In genomic region chr14:20662968-20663731, GRCh38 we compare ENCODE assay signal across 1 cellular context.
TF ChIP-seq lines count a peak whose summit lies in the region.

No MANE protein-coding gene starts in this region.

TF ChIP-seq in HCT116, 20 proteins besides CTCF, POLR2A, EP300 and RAD21 (continued from another document):
- peak; percentile 51 for TF ChIP-seq YY1 (IDR thresholded peaks at IDR 0.05; ENCODE audit: extremely low read depth, insufficient replicate concordance, low read depth, low read length)
- no peak for TF ChIP-seq FOSL1 (IDR thresholded peaks at IDR 0.05; ENCODE audit: low read depth)
- TF ChIP-seq EZH2phosphoT487 (IDR thresholded peaks at IDR 0.05; ENCODE audit: borderline replicate concordance), result no peak
- TF ChIP-seq JUND (IDR thresholded peaks at IDR 0.05), result no peak
- TF ChIP-seq ATF3 (IDR thresholded peaks at IDR 0.05), result peak; percentile 95
- TF ChIP-seq POLR2AphosphoS5 (IDR thresholded peaks at IDR 0.05; ENCODE audit: low read depth, low read length), result no peak
- TF ChIP-seq MAX (IDR thresholded peaks at IDR 0.05), result peak; percentile 75
- no peak for TF ChIP-seq ZNF274 (IDR thresholded peaks at IDR 0.05; ENCODE audit: low read depth, low read length)
- TF ChIP-seq TCF7L2 (IDR thresholded peaks at IDR 0.05; ENCODE audit: borderline replicate concordance, extremely low read depth, insufficient read depth, insufficient read length), result no peak
- peak; percentile 92 for TF ChIP-seq CBX3 (IDR thresholded peaks at IDR 0.05; ENCODE audit: low read depth)
- TF ChIP-seq SIN3A (IDR thresholded peaks at IDR 0.05; ENCODE audit: low read depth), result no peak
- TF ChIP-seq CEBPB (IDR thresholded peaks at IDR 0.05; ENCODE audit: low read depth), result no peak
